In genomic region chr22:11309777-11310176, GRCh38 we compare ENCODE assay signal across 6 cellular contexts.
DNase-seq lines count a peak whose midpoint lies in the region; TF ChIP-seq lines count a peak whose summit lies in the region.
"Not testable (repeated sequence)": the region's sequence is repeated elsewhere in the genome, so short reads cannot be mapped to it uniquely, and the experiment has no call there.

No MANE protein-coding gene starts in this region.

- peaks cover 57% of the 10 kb centered on the region for H3K9me3 Mint-ChIP-seq in activated CD4-positive, alpha-beta T cell treated with anti-CD3 and anti-CD28 coated beads, Interleukin-2, amount 10 ng/mL, durations not matched to agents 24 days and 14 days
- peaks cover 75% of the 10 kb centered on the region for H3K9me3 Mint-ChIP-seq in endothelial cell (ENCODE audit: unreplicated experiment)

- H3K27ac Mint-ChIP-seq in activated CD4-positive, alpha-beta T cell treated with anti-CD3 and anti-CD28 coated beads, Interleukin-2, amount 10 ng/mL, durations not matched to agents 24 days and 14 days; endothelial cell (ENCODE audit: unreplicated experiment): not testable (repeated sequence)

- 68% methylated on average over 4 of the region's 4 CpGs for WGBS in esophagus muscularis mucosa

- H2AFZ ChIP-seq in Karpas-422 (ENCODE audit: low read length) = not testable (repeated sequence)

- not testable (repeated sequence) for DNase-seq in Karpas-422; endothelial cell (ENCODE audit: low spot score)
- DNase-seq in activated CD4-positive, alpha-beta T cell treated with anti-CD3 and anti-CD28 coated beads, Interleukin-2, amount 10 ng/mL, durations not matched to agents 24 days and 14 days = peak; percentile 34
- DNase-seq in esophagus muscularis mucosa (ENCODE audit: extremely low spot score) = peak; percentile 87
- peak; percentile 63 for DNase-seq in cardiac septum (ENCODE audit: low spot score)

- H3K4me3 Mint-ChIP-seq in activated CD4-positive, alpha-beta T cell treated with anti-CD3 and anti-CD28 coated beads, Interleukin-2, amount 10 ng/mL, durations not matched to agents 24 days and 14 days = not testable (repeated sequence)
- H3K4me3 Mint-ChIP-seq in endothelial cell (ENCODE audit: unreplicated experiment) = peak overlapping the region; percentile 7

- H3K4me1 Mint-ChIP-seq in activated CD4-positive, alpha-beta T cell treated with anti-CD3 and anti-CD28 coated beads, Interleukin-2, amount 10 ng/mL, durations not matched to agents 24 days and 14 days; endothelial cell (ENCODE audit: unreplicated experiment): not testable (repeated sequence)

- intact Hi-C loops in activated CD4-positive, alpha-beta T cell treated with anti-CD3 and anti-CD28 coated beads, Interleukin-2, amount 10 ng/mL, durations not matched to agents 24 days and 14 days (cut with micrococcal nuclease); esophagus muscularis mucosa (cut with DNase I); cardiac septum (cut with DNase I): not testable (repeated sequence)

- H3K36me3 ChIP-seq in Karpas-422 (ENCODE audit: insufficient read depth, low read length); esophagus muscularis mucosa; iPS-20b (ENCODE audit: insufficient read depth, low read depth, low read length): not testable (repeated sequence)

- not testable (repeated sequence) for H3K27ac ChIP-seq in Karpas-422 (ENCODE audit: low read length); esophagus muscularis mucosa (replicated peaks in 1 of 4); iPS-20b (ENCODE audit: low read length)

- not testable (repeated sequence) for TF ChIP-seq EP300 in esophagus muscularis mucosa (IDR thresholded peaks at IDR 0.05)

- H3K9me3 ChIP-seq in Karpas-422 (ENCODE audit: low read length) (peaks cover 48% of the 10 kb centered on the region), esophagus muscularis mucosa (peaks cover 0 to 58% (median 33%) of the 10 kb centered on the region in 4 donors), iPS-20b (ENCODE audit: insufficient read depth, low read depth, low read length) (peaks cover 96% of the 10 kb centered on the region)

- not testable (repeated sequence) for H3K27me3 ChIP-seq in Karpas-422 (ENCODE audit: low read length); esophagus muscularis mucosa; iPS-20b (ENCODE audit: insufficient read depth, low read length)

- H4K20me1 ChIP-seq in Karpas-422 (ENCODE audit: insufficient read depth, low read depth, low read length) = not testable (repeated sequence)

- H3K4me1 ChIP-seq in Karpas-422 (ENCODE audit: low read length); esophagus muscularis mucosa; iPS-20b (ENCODE audit: insufficient read depth, low read length): not testable (repeated sequence)

- H3K4me3 ChIP-seq in Karpas-422 (ENCODE audit: low read length) (0 out of 2 replicates have a peak overlapping the region, but pooled peaks have one; percentile 11), iPS-20b (ENCODE audit: low read length) (peak overlapping the region; percentile 7; the same call in 1 of the 2 replicates)
- H3K4me3 ChIP-seq in esophagus muscularis mucosa = not testable (repeated sequence)

- not testable (repeated sequence) for H3K4me2 ChIP-seq in Karpas-422 (ENCODE audit: low read depth, low read length, poor library complexity, severe bottlenecking)

- not testable (repeated sequence) for H3K9me2 ChIP-seq in Karpas-422 (replicated peaks; ENCODE audit: insufficient read depth, low read length)

- not testable (repeated sequence) for H3K9ac ChIP-seq in Karpas-422 (ENCODE audit: low read length); iPS-20b (ENCODE audit: low read depth, low read length)

- not testable (repeated sequence) for H3K79me2 ChIP-seq in Karpas-422 (ENCODE audit: low read length)

- H3K36me3 Mint-ChIP-seq in activated CD4-positive, alpha-beta T cell treated with anti-CD3 and anti-CD28 coated beads, Interleukin-2, amount 10 ng/mL, durations not matched to agents 24 days and 14 days (ENCODE audit: low read depth) = not testable (repeated sequence)
- H3K36me3 Mint-ChIP-seq in endothelial cell (ENCODE audit: low read depth, unreplicated experiment) = peaks cover 32% of the 10 kb centered on the region

- not testable (repeated sequence) for TF ChIP-seq POLR2A in esophagus muscularis mucosa (IDR thresholded peaks at IDR 0.05; ENCODE audit: low read depth)

- TF ChIP-seq CTCF in endothelial cell (IDR thresholded peaks at IDR 0.05; ENCODE audit: unreplicated experiment); esophagus muscularis mucosa (IDR thresholded peaks at IDR 0.05): not testable (repeated sequence)

- H3K27me3 Mint-ChIP-seq in activated CD4-positive, alpha-beta T cell treated with anti-CD3 and anti-CD28 coated beads, Interleukin-2, amount 10 ng/mL, durations not matched to agents 24 days and 14 days = not testable (repeated sequence)
- peaks cover 19% of the 10 kb centered on the region for H3K27me3 Mint-ChIP-seq in endothelial cell (ENCODE audit: unreplicated experiment)
